In the genomic region with DNA sequence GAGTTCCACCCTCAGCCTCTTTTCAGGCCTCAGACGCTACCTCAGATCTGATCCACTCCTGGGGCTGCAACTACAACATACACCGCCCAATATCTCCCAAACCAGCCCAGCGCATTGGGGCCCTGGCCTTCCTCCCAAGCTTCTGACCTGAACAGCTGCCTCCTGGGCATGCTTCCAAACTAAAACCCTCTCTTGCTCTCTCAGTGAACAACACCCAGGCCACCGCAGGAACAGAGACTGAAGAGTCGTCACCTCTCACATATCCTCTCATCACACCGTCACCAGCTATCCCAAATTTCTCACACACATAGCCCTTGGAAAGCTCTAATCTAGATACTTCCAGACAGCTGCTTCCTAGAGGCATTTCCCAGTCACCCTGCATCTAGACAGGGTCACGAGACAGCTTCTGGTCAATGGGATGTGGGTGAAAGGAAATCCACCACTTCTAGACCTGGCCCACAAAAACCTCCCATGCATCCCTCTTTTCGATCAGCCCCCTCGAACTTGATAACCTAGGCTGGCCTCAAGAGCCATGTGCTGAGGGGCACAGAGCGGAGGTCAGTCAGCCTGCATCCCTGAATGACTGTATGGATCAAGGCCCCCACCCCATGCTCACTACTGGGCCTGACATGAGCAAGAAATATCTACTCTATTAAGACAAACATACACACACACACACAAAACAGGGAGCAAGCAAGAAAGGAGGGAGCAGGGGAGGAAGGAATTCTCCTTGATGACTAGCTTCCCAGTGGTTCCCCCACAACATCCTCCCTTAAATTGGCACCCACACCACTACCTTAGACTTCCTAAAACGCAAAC, we compare ENCODE assay signal across 8 cellular contexts. TPM values are rescaled to one million over a fixed set of nuclear protein-coding genes. Genes with fewer than 3 reads are reported as not detected.
DNase-seq lines count a peak whose midpoint lies in the region; ATAC-seq, FAIRE-seq and TF ChIP-seq lines count a peak whose summit lies in the region.

No MANE protein-coding gene starts in this region.

- H3K27ac Mint-ChIP-seq in astrocyte (ENCODE audit: unreplicated experiment) = peak overlapping the region; percentile 44

- peaks cover 15% of the 10 kb centered on the region for H4K20me1 ChIP-seq in astrocyte (ENCODE audit: insufficient read depth, low read length)

- TF ChIP-seq POLR2A in GM12892 (IDR thresholded peaks at IDR 0.05; ENCODE audit: low read depth, low read length) = no peak

- no peak for ATAC-seq in lower lobe of right lung

- H3K27me3 ChIP-seq in ACC112 (ENCODE audit: insufficient read depth, low read length) = no peaks in the 10 kb centered on the region
- no peaks in the 10 kb centered on the region for H3K27me3 ChIP-seq in astrocyte (ENCODE audit: insufficient read depth, low read length)
- no peaks in the 10 kb centered on the region for H3K27me3 ChIP-seq in lower lobe of right lung (ENCODE audit: low read depth)

- no peak overlapping the region for H3K9ac ChIP-seq in astrocyte (ENCODE audit: low read length)

- H3K36me3 ChIP-seq in ACC112 (ENCODE audit: insufficient read depth, low read length) = peaks cover 19% of the 10 kb centered on the region
- no peaks in the 10 kb centered on the region for H3K36me3 ChIP-seq in astrocyte (ENCODE audit: insufficient read depth, low read length)
- peaks cover 14% of the 10 kb centered on the region for H3K36me3 ChIP-seq in lower lobe of right lung

- H3K4me1 Mint-ChIP-seq in astrocyte (ENCODE audit: low read depth, unreplicated experiment) = peaks cover 41% of the 10 kb centered on the region

- H2AFZ ChIP-seq in ACC112 (ENCODE audit: low read length, unreplicated experiment) = no peak overlapping the region
- no peak overlapping the region for H2AFZ ChIP-seq in astrocyte (ENCODE audit: low read depth, low read length)

- DNase-seq in M059J (ENCODE audit: low read depth) = peak; percentile 65
- peak; percentile 65 for DNase-seq in astrocyte (ENCODE audit: low read depth)
- DNase-seq in lower lobe of right lung = no peak
- no peak for DNase-seq in AML-193 (lab: John Stamatoyannopoulos, UW)
- no peak for DNase-seq in stimulated activated CD4-positive, alpha-beta T cell treated with anti-CD3 and anti-CD28 coated beads, Interleukin-4, amount 100 ng/mL, for 4 hours
- DNase-seq in GM12892 (ENCODE audit: insufficient read length) = no peak
- DNase-seq in NOMO-1 (lab: John Stamatoyannopoulos, UW; ENCODE audit: unreplicated experiment in 2 of 2) = no peak

- no peaks in the 10 kb centered on the region for H3K27me3 Mint-ChIP-seq in astrocyte (ENCODE audit: low read depth, unreplicated experiment)

- peaks cover 41% of the 10 kb centered on the region for H3K4me1 ChIP-seq in ACC112 (ENCODE audit: control insufficient read depth, insufficient read depth, low read length, unreplicated experiment)
- peaks cover 17% of the 10 kb centered on the region for H3K4me1 ChIP-seq in astrocyte (ENCODE audit: insufficient read depth, low read length)
- H3K4me1 ChIP-seq in lower lobe of right lung = peaks cover 61% of the 10 kb centered on the region

- H3K4me3 ChIP-seq in ACC112 (ENCODE audit: low read depth, low read length) = peak overlapping the region; percentile 97
- H3K4me3 ChIP-seq in astrocyte (ENCODE audit: insufficient read depth, low read depth, low read length) = no peak overlapping the region
- peak overlapping the region; percentile 82 for H3K4me3 ChIP-seq in lower lobe of right lung

- H3K4me2 ChIP-seq in astrocyte (ENCODE audit: low read length) = peak overlapping the region; percentile 84

- no peak for TF ChIP-seq CTCF in astrocyte (IDR thresholded peaks at IDR 0.05; ENCODE audit: insufficient read depth, low read depth, low read length)
- TF ChIP-seq CTCF in lower lobe of right lung (IDR thresholded peaks at IDR 0.05) = no peak

- H3K27ac ChIP-seq in ACC112 (ENCODE audit: low read depth, low read length) (peak overlapping the region; percentile 92), astrocyte (ENCODE audit: low read depth, low read length) (no peak overlapping the region), lower lobe of right lung (peak overlapping the region; percentile 95)

- intact Hi-C loops in lower lobe of right lung (cut with DNase I) = no loop called here

- H3K36me3 Mint-ChIP-seq in astrocyte (ENCODE audit: low read depth, unreplicated experiment) = peaks cover 24% of the 10 kb centered on the region

- H3K4me3 Mint-ChIP-seq in astrocyte (ENCODE audit: unreplicated experiment) = peak overlapping the region; percentile 92

- H3K9me3 ChIP-seq in astrocyte (ENCODE audit: insufficient read depth, low read depth, low read length) (no peaks in the 10 kb centered on the region), lower lobe of right lung (peaks cover 1% of the 10 kb centered on the region)

- peaks cover 8% of the 10 kb centered on the region for H3K9me3 Mint-ChIP-seq in astrocyte (ENCODE audit: unreplicated experiment)

- H3K79me2 ChIP-seq in ACC112 (ENCODE audit: control insufficient read depth, insufficient read depth, low read length, unreplicated experiment) (peaks cover 74% of the 10 kb centered on the region), astrocyte (ENCODE audit: insufficient read depth, low read length) (no peaks in the 10 kb centered on the region)

- FAIRE-seq in astrocyte (lab: Jason Lieb, UNC) (no peak), GM12892 (lab: Jason Lieb, UNC) (no peak)

RNA-seq across cellular contexts. Expression of gene PARP12, which starts 1.8 kb away (rescaled TPM):
- total RNA-seq in M059J (2014; rRNA removed; shearing (Covaris generic)) = 76.6 and 137 TPM in 2 replicates
- total RNA-seq in astrocyte (58.1 and 58.5 TPM in 2 replicates), lower lobe of right lung (122 TPM)
- polyA plus RNA-seq in GM12892 (2012; ENCODE audit: missing spikeins) = 12.1 TPM

Comparison
In these comparisons a context has a peak if more than half of its experiments do, and no peak if none do; other contexts are left out.
1. DNase-seq: peak in M059J (single experiment) and astrocyte (single experiment); none in lower lobe of right lung (single experiment), AML-193 (0 of 2), stimulated activated CD4-positive, alpha-beta T cell treated with anti-CD3 and anti-CD28 coated beads, Interleukin-4, amount 100 ng/mL, for 4 hours (0 of 2), GM12892 (single experiment) and NOMO-1 (0 of 2).